9 cellular contexts compared by ENCODE assay signal in the genomic region with DNA sequence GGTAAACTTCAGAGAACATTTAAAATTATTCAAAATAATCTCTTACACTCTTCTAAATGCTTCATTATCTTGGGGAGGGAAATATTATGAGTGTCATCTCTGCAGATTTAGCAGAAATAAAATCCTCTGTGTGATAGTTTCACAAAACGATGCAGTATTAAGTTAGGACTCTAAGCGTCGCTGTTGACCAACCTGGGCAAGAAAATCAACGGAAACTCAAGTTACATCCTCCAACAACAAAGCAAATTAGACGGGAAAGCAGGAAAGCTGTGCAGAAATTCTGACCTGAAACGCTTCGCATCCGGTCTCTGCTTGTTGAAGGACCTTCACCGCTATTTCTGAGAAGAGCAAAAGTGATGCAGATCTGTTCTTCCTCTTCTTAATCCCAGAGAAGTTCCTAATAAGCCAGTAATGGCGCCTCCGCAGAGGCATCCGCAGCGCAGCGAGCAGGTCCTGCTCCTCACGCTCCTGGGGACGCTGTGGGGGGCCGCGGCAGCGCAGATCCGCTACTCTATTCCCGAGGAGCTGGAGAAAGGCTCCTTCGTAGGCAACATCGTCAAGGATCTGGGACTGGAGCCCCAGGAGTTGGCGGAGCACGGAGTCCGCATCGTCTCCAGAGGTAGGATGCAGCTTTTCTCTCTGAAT. TPM values are rescaled to one million over a fixed set of nuclear protein-coding genes. Genes with fewer than 3 reads are reported as not detected.
DNase-seq lines count a peak whose midpoint lies in the region; ATAC-seq and TF ChIP-seq lines count a peak whose summit lies in the region.
"Had no signal": no experiment of that assay in that cellular context is flagged by ENCODE, and none has a peak within 500 bp of the region (broad histone marks: within the 10 kb centered on the region; RNA-seq: fewer than 3 reads in every experiment).

A gene (plus strand): TSS at position 219 of the 645 bp plus-strand sequence. CDS start 193 bp downstream, at position 412.

- no peak within 1 kb of the TSS for H3K9ac ChIP-seq in muscle layer of colon (ENCODE audit: low read length)

- peak; percentile 38 for DNase-seq in AG10803 (ENCODE audit: low read depth)
- peak; percentile 17 for DNase-seq in MCF 10A (ENCODE audit: unreplicated experiment)
- no peak for DNase-seq in H4 (ENCODE audit: low spot score)
- DNase-seq in stimulated activated CD4-positive, alpha-beta T cell treated with anti-CD3 and anti-CD28 coated beads, Interleukin-12 subunit alpha, Interleukin-12 subunit beta, amount 100 ng/mL, for 4 hours = no peak
- DNase-seq in stimulated activated CD4-positive, alpha-beta T cell treated with anti-CD3 and anti-CD28 coated beads, Interleukin-2, amount 100 ng/mL, for 24 hours = no peak

- ATAC-seq in esophagus mucosa = no peak

- H3K9me3 ChIP-seq in HEK293 (ENCODE audit: control insufficient read depth, insufficient read depth, low read depth, low read length) (no peaks in the 10 kb centered on the region; the same call in 1 of the 2 replicates), muscle layer of colon (ENCODE audit: low read length) (peaks cover 77% of the 10 kb centered on the region)

- intact Hi-C loops in MCF 10A (cut with micrococcal nuclease) = no loop called here

- no peak within 1 kb of the TSS for H3K27ac Mint-ChIP-seq in MCF 10A (ENCODE audit: low read depth, unreplicated experiment)
- H3K27ac Mint-ChIP-seq: dendritic cell treated with granulocyte-macrophage colony-stimulating factor and Interleukin-4, amounts not matched to agents 40 ng/mL and 50 ng/mL, for 4 days had no signal

- no peaks in the 10 kb centered on the region for H3K27me3 Mint-ChIP-seq in MCF 10A (ENCODE audit: insufficient read depth, unreplicated experiment)

- BruUV-seq in MCF 10A (replicated peaks; lab: Mats Ljungman, UMichigan) = no TSS peak

- no peaks in the 10 kb centered on the region for H3K4me1 ChIP-seq in HEK293 (ENCODE audit: control insufficient read depth, insufficient read depth, low read length)
- H3K4me1 ChIP-seq in muscle layer of colon (ENCODE audit: insufficient read depth, low read length) = no peaks in the 10 kb centered on the region

- no peaks in the 10 kb centered on the region for H3K27me3 ChIP-seq in muscle layer of colon (ENCODE audit: control insufficient read depth in 1 of 2, insufficient read depth in 2 of 2, low read length in 2 of 2)

- H3K36me3 ChIP-seq in HEK293 (ENCODE audit: control insufficient read depth in 2 of 2, insufficient read depth in 1 of 2, low read length in 2 of 2) (no peaks in the 10 kb centered on the region), muscle layer of colon (ENCODE audit: insufficient read depth, low read length) (peaks cover 4% of the 10 kb centered on the region)

- H3K4me3 ChIP-seq in AG10803 (ENCODE audit: low read length) (peak within 1 kb of the TSS; percentile 56), HEK293 (ENCODE audit: low read depth, low read length) (no peak within 1 kb of the TSS), muscle layer of colon (ENCODE audit: low read depth in 1 of 2, low read length in 2 of 2) (peak within 1 kb of the TSS; percentile 25 to 42)

- H3K36me3 Mint-ChIP-seq in MCF 10A (ENCODE audit: insufficient read depth, unreplicated experiment) = no peaks in the 10 kb centered on the region

- H3K9me3 Mint-ChIP-seq in MCF 10A (ENCODE audit: unreplicated experiment) = peaks cover 21% of the 10 kb centered on the region

- CTCF ChIA-PET in HEK293 (lab: Yijun Ruan, JAX) = interaction anchor here (0.5 to 3.3 kb wide), 20 partner anchors 18 to 591 kb away, joined by 3 to 14 read pairs (median 4); a partner anchor contains a TSS
- CTCF ChIA-PET in MCF 10A (lab: Yijun Ruan, JAX) = interaction anchor here (0.7 to 2.0 kb wide), 5 partner anchors 151 to 199 kb away, joined by 3 to 6 read pairs (median 4); no protein-coding TSS in a partner anchor

- H3K4me1 Mint-ChIP-seq in MCF 10A (ENCODE audit: insufficient read depth, unreplicated experiment) = no peaks in the 10 kb centered on the region

- POLR2A ChIA-PET in HEK293 (lab: Yijun Ruan, JAX) = no interaction called here
- POLR2A ChIA-PET in MCF 10A (lab: Yijun Ruan, JAX) = no interaction called here

- H3K4me3 Mint-ChIP-seq in MCF 10A (ENCODE audit: unreplicated experiment) = no peak within 1 kb of the TSS
- H3K4me3 Mint-ChIP-seq: dendritic cell treated with granulocyte-macrophage colony-stimulating factor and Interleukin-4, amounts not matched to agents 40 ng/mL and 50 ng/mL, for 4 days had no signal

- H3K27ac ChIP-seq in HEK293 (ENCODE audit: extremely low read depth, low read depth, low read length) (no peak within 1 kb of the TSS), muscle layer of colon (ENCODE audit: low read depth, low read length) (no peak within 1 kb of the TSS)

- TF ChIP-seq CTCF in AG10803 (conservative IDR thresholded peaks at IDR 0.05; ENCODE audit: low read length) (peak; percentile 69), HEK293 (tag by site-specific recombination; IDR thresholded peaks at IDR 0.05) (no peak), MCF 10A (IDR thresholded peaks at IDR 0.05; ENCODE audit: unreplicated experiment) (peak; percentile 27)

TF ChIP-seq in HEK293, 187 proteins besides CTCF, POLR2A, EP300 and RAD21 (continues in another document):
- TF ChIP-seq, protein P1, sequence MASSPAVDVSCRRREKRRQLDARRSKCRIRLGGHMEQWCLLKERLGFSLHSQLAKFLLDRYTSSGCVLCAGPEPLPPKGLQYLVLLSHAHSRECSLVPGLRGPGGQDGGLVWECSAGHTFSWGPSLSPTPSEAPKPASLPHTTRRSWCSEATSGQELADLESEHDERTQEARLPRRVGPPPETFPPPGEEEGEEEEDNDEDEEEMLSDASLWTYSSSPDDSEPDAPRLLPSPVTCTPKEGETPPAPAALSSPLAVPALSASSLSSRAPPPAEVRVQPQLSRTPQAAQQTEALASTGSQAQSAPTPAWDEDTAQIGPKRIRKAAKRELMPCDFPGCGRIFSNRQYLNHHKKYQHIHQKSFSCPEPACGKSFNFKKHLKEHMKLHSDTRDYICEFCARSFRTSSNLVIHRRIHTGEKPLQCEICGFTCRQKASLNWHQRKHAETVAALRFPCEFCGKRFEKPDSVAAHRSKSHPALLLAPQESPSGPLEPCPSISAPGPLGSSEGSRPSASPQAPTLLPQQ (tag by site-specific recombination; IDR thresholded peaks at IDR 0.05) = no peak
- TF ChIP-seq, protein P2, sequence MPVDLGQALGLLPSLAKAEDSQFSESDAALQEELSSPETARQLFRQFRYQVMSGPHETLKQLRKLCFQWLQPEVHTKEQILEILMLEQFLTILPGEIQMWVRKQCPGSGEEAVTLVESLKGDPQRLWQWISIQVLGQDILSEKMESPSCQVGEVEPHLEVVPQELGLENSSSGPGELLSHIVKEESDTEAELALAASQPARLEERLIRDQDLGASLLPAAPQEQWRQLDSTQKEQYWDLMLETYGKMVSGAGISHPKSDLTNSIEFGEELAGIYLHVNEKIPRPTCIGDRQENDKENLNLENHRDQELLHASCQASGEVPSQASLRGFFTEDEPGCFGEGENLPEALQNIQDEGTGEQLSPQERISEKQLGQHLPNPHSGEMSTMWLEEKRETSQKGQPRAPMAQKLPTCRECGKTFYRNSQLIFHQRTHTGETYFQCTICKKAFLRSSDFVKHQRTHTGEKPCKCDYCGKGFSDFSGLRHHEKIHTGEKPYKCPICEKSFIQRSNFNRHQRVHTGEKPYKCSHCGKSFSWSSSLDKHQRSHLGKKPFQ (tag by site-specific recombination; IDR thresholded peaks at IDR 0.05) = no peak
- peak; percentile 48 for TF ChIP-seq ZNF654 (tag by site-specific recombination; IDR thresholded peaks at IDR 0.05; ENCODE audit: low read depth)
- TF ChIP-seq, protein P3, sequence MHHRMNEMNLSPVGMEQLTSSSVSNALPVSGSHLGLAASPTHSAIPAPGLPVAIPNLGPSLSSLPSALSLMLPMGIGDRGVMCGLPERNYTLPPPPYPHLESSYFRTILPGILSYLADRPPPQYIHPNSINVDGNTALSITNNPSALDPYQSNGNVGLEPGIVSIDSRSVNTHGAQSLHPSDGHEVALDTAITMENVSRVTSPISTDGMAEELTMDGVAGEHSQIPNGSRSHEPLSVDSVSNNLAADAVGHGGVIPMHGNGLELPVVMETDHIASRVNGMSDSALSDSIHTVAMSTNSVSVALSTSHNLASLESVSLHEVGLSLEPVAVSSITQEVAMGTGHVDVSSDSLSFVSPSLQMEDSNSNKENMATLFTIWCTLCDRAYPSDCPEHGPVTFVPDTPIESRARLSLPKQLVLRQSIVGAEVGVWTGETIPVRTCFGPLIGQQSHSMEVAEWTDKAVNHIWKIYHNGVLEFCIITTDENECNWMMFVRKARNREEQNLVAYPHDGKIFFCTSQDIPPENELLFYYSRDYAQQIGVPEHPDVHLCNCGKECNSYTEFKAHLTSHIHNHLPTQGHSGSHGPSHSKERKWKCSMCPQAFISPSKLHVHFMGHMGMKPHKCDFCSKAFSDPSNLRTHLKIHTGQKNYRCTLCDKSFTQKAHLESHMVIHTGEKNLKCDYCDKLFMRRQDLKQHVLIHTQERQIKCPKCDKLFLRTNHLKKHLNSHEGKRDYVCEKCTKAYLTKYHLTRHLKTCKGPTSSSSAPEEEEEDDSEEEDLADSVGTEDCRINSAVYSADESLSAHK (tag by site-specific recombination; IDR thresholded peaks at IDR 0.05) = no peak
- TF ChIP-seq ZNF311 (tag by site-specific recombination; IDR thresholded peaks at IDR 0.05; ENCODE audit: borderline replicate concordance) = no peak

RNA-seq across cellular contexts. Expression of the gene that starts here (rescaled TPM):
- 0.44 and 0.49 TPM in 2 replicates for total RNA-seq in MCF 10A (2022)
- total RNA-seq in H4 (2014; rRNA removed; shearing (Covaris generic)) = 0.97 and 1.5 TPM in 2 replicates
- total RNA-seq in esophagus mucosa = 1.2 TPM

Comparison
In these comparisons a context has a peak if more than half of its experiments do, and no peak if none do; other contexts are left out.
1. Peak in DNase-seq in MCF 10A; RNA of the gene not detected or under 1 TPM.